22 cellular contexts compared by ENCODE assay signal in genomic region chr3:40248591-40248990, GRCh38.
"Had no signal": no experiment of that assay in that cellular context is flagged by ENCODE, and none has a peak within 500 bp of the region (broad histone marks: within the 10 kb centered on the region; RNA-seq: fewer than 3 reads in every experiment).

No MANE protein-coding gene starts in this region.

- ATAC-seq: lower lobe of right lung; naive thymus-derived CD8-positive, alpha-beta T cell; pancreas; sciatic nerve; stimulated activated effector memory CD8-positive, alpha-beta T cell treated with anti-CD3 and anti-CD28 coated beads, Interleukin-12 subunit alpha, Interleukin-12 subunit beta, amount 100 ng/mL, for 72 hours; upper lobe of right lung had no signal

- H3K4me1 ChIP-seq: lower lobe of right lung, pancreas, prostate gland, spleen, suprapubic skin, tibial artery, upper lobe of right lung had no signal

- H3K27ac ChIP-seq: lower lobe of right lung, pancreas, prostate gland, spleen, suprapubic skin, thoracic aorta, tibial artery, upper lobe of right lung had no signal

- H3K27me3 ChIP-seq: pancreas, spleen, suprapubic skin, tibial artery, upper lobe of right lung had no signal

- DNase-seq: hippocampal formation; kidney; lower lobe of right lung; mammary epithelial cell; mesenchymal stem cell; naive thymus-derived CD8-positive, alpha-beta T cell; nucleus accumbens; pancreas; posterior cingulate gyrus; retina; small intestine; spleen; stimulated activated CD4-positive, alpha-beta T cell treated with anti-CD3 and anti-CD28 coated beads, Interleukin-4, amount 100 ng/mL, for 24 hours; stimulated activated naive CD4-positive, alpha-beta T cell; tibial artery; trophoblast cell; upper lobe of right lung had no signal

- H3K9me3 ChIP-seq: lower lobe of right lung, pancreas, prostate gland, spleen, suprapubic skin, thoracic aorta, tibial artery, upper lobe of right lung had no signal

- H3K36me3 ChIP-seq: lower lobe of right lung, pancreas, prostate gland, suprapubic skin, thoracic aorta, upper lobe of right lung had no signal

- H3K4me3 ChIP-seq: lower lobe of right lung, pancreas, prostate gland, spleen, suprapubic skin, thoracic aorta, tibial artery, upper lobe of right lung had no signal
